Comparison of ENCODE assay signal across 17 cellular contexts in the genomic region with DNA sequence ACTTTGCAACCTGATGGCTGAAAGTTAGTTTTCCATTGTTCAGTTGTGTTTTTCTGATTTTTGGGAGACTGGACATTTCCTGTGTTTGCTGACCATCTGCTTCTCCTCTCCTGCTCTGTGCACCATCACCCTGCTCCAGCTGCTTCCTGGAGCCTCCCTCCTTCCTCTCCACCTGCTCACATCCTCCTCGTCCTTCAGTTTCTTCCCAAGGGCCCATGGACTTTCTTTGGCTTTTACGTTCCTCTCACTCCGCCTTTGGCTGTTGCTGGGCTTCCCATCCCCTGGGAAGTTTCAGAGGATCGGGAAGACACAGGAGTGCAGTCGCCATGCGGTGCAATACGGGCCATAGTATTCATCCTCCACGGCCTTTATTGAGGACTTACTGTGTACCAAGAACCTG.
DNase-seq lines count a peak whose midpoint lies in the region; ATAC-seq, FAIRE-seq and TF ChIP-seq lines count a peak whose summit lies in the region.
"Had no signal": no experiment of that assay in that cellular context is flagged by ENCODE, and none has a peak within 500 bp of the region (broad histone marks: within the 10 kb centered on the region; RNA-seq: fewer than 3 reads in every experiment).

No MANE protein-coding gene starts in this region.

- 59 to 65% methylated on average over 8 of the region's 8 CpGs for WGBS in testis, 2 donors

- H3K4me3 ChIP-seq in astrocyte (ENCODE audit: insufficient read depth, low read depth, low read length) = no peak overlapping the region
- H3K4me3 ChIP-seq in testis = no peak overlapping the region
- H3K4me3 ChIP-seq: MG63 had no signal

- no peak overlapping the region for H3K4me2 ChIP-seq in astrocyte (ENCODE audit: low read length)

- peaks cover 12% of the 10 kb centered on the region for H3K27me3 Mint-ChIP-seq in activated naive CD8-positive, alpha-beta T cell treated with anti-CD3 and anti-CD28 coated beads, Interleukin-2, amount 50 U/mL, for 24 hours
- H3K27me3 Mint-ChIP-seq in activated naive CD8-positive, alpha-beta T cell treated with anti-CD3 and anti-CD28 coated beads for 36 hours = peaks cover 4% of the 10 kb centered on the region
- H3K27me3 Mint-ChIP-seq in astrocyte (ENCODE audit: low read depth, unreplicated experiment) = no peaks in the 10 kb centered on the region

- H3K9ac ChIP-seq in astrocyte (ENCODE audit: low read length) = no peak overlapping the region

- H3K27me3 ChIP-seq in astrocyte (ENCODE audit: insufficient read depth, low read length) (no peaks in the 10 kb centered on the region), testis (no peaks in the 10 kb centered on the region)
- H3K27me3 ChIP-seq: MG63 had no signal

- peaks cover 8% of the 10 kb centered on the region for H3K4me1 ChIP-seq in astrocyte (ENCODE audit: insufficient read depth, low read length)
- H3K4me1 ChIP-seq in testis = no peaks in the 10 kb centered on the region
- H3K4me1 ChIP-seq: Caco-2 had no signal

- H3K27ac ChIP-seq in astrocyte (ENCODE audit: low read depth, low read length) (no peak overlapping the region), testis (no peak overlapping the region)

- intact Hi-C loops in testis (cut with DNase I; ENCODE audit: low total_unique reads) = no loop called here

- H3K9me3 ChIP-seq in astrocyte (ENCODE audit: insufficient read depth, low read depth, low read length) = no peaks in the 10 kb centered on the region
- no peaks in the 10 kb centered on the region for H3K9me3 ChIP-seq in testis
- H3K9me3 ChIP-seq: Caco-2 had no signal

- H4K20me1 ChIP-seq in astrocyte (ENCODE audit: insufficient read depth, low read length) = no peaks in the 10 kb centered on the region

- H3K36me3 ChIP-seq in astrocyte (ENCODE audit: insufficient read depth, low read length) (no peaks in the 10 kb centered on the region), testis (ENCODE audit: low read depth, missing control alignments) (no peaks in the 10 kb centered on the region)
- H3K36me3 ChIP-seq: MG63 had no signal

- H3K9me3 Mint-ChIP-seq in activated naive CD8-positive, alpha-beta T cell treated with anti-CD3 and anti-CD28 coated beads, Interleukin-2, amount 50 U/mL, for 24 hours = no peaks in the 10 kb centered on the region
- no peaks in the 10 kb centered on the region for H3K9me3 Mint-ChIP-seq in activated naive CD8-positive, alpha-beta T cell treated with anti-CD3 and anti-CD28 coated beads for 36 hours
- no peaks in the 10 kb centered on the region for H3K9me3 Mint-ChIP-seq in astrocyte (ENCODE audit: unreplicated experiment)

- no peak for ATAC-seq in activated naive CD8-positive, alpha-beta T cell treated with anti-CD3 and anti-CD28 coated beads, Interleukin-2, amount 50 U/mL, for 24 hours

- H3K79me2 ChIP-seq in astrocyte (ENCODE audit: insufficient read depth, low read length) = no peaks in the 10 kb centered on the region

- no peak overlapping the region for H3K4me3 Mint-ChIP-seq in activated naive CD8-positive, alpha-beta T cell treated with anti-CD3 and anti-CD28 coated beads, Interleukin-2, amount 50 U/mL, for 24 hours
- no peak overlapping the region for H3K4me3 Mint-ChIP-seq in activated naive CD8-positive, alpha-beta T cell treated with anti-CD3 and anti-CD28 coated beads for 36 hours
- peak overlapping the region; percentile 5 for H3K4me3 Mint-ChIP-seq in astrocyte (ENCODE audit: unreplicated experiment)

- TF ChIP-seq POLR2A in testis (IDR thresholded peaks at IDR 0.05) = no peak

- DNase-seq in activated naive CD8-positive, alpha-beta T cell treated with anti-CD3 and anti-CD28 coated beads, Interleukin-2, amount 50 U/mL, for 24 hours = no peak
- no peak for DNase-seq in activated naive CD8-positive, alpha-beta T cell treated with anti-CD3 and anti-CD28 coated beads for 36 hours
- DNase-seq in astrocyte (ENCODE audit: low read depth) (no peak), mesenteric fat pad (ENCODE audit: low spot score) (peak; percentile 14), testis (peak; percentile 2), D341Med (ENCODE audit: low spot score) (no peak), DMS153 treated with DMSO at 0.1 percent for 48 hours (lab: John Stamatoyannopoulos, UW; ENCODE audit: unreplicated experiment) (no peak), NCI-H2107 (lab: John Stamatoyannopoulos, UW) (no peak)
- DNase-seq: DMS53, MG63, NCI-H1105, NCI-H187, NCI-H345, NCI-H526 treated with DMSO at 0.1 percent for 48 hours, SIG-M5 had no signal

- no peak overlapping the region for H2AFZ ChIP-seq in astrocyte (ENCODE audit: low read depth, low read length)

- TF ChIP-seq CTCF in astrocyte (IDR thresholded peaks at IDR 0.05; ENCODE audit: insufficient read depth, low read depth, low read length) (no peak), testis (IDR thresholded peaks at IDR 0.05) (no peak)

- no peaks in the 10 kb centered on the region for H3K36me3 Mint-ChIP-seq in activated naive CD8-positive, alpha-beta T cell treated with anti-CD3 and anti-CD28 coated beads, Interleukin-2, amount 50 U/mL, for 24 hours (ENCODE audit: low read depth)
- H3K36me3 Mint-ChIP-seq in activated naive CD8-positive, alpha-beta T cell treated with anti-CD3 and anti-CD28 coated beads for 36 hours = no peaks in the 10 kb centered on the region
- no peaks in the 10 kb centered on the region for H3K36me3 Mint-ChIP-seq in astrocyte (ENCODE audit: low read depth, unreplicated experiment)

- FAIRE-seq in astrocyte (lab: Jason Lieb, UNC) = no peak
- FAIRE-seq: H54 had no signal

- peak overlapping the region; percentile 7 for H3K27ac Mint-ChIP-seq in activated naive CD8-positive, alpha-beta T cell treated with anti-CD3 and anti-CD28 coated beads, Interleukin-2, amount 50 U/mL, for 24 hours
- no peak overlapping the region for H3K27ac Mint-ChIP-seq in activated naive CD8-positive, alpha-beta T cell treated with anti-CD3 and anti-CD28 coated beads for 36 hours
- no peak overlapping the region for H3K27ac Mint-ChIP-seq in astrocyte (ENCODE audit: unreplicated experiment)

- peaks cover 15% of the 10 kb centered on the region for H3K4me1 Mint-ChIP-seq in activated naive CD8-positive, alpha-beta T cell treated with anti-CD3 and anti-CD28 coated beads, Interleukin-2, amount 50 U/mL, for 24 hours
- H3K4me1 Mint-ChIP-seq in activated naive CD8-positive, alpha-beta T cell treated with anti-CD3 and anti-CD28 coated beads for 36 hours = peaks cover 23% of the 10 kb centered on the region
- H3K4me1 Mint-ChIP-seq in astrocyte (ENCODE audit: low read depth, unreplicated experiment) = peaks cover 30% of the 10 kb centered on the region

Comparison
In these comparisons a context has a peak if more than half of its experiments do, and no peak if none do; other contexts are left out.
1. DNase-seq: peak in mesenteric fat pad (single experiment) and testis (single experiment); none in activated naive CD8-positive, alpha-beta T cell treated with anti-CD3 and anti-CD28 coated beads, Interleukin-2, amount 50 U/mL, for 24 hours (single experiment), activated naive CD8-positive, alpha-beta T cell treated with anti-CD3 and anti-CD28 coated beads for 36 hours (single experiment), astrocyte (single experiment), D341Med (single experiment), DMS153 treated with DMSO at 0.1 percent for 48 hours (single experiment) and NCI-H2107 (single experiment).